Comparison of ENCODE assay signal across 14 cellular contexts in the genomic region with DNA sequence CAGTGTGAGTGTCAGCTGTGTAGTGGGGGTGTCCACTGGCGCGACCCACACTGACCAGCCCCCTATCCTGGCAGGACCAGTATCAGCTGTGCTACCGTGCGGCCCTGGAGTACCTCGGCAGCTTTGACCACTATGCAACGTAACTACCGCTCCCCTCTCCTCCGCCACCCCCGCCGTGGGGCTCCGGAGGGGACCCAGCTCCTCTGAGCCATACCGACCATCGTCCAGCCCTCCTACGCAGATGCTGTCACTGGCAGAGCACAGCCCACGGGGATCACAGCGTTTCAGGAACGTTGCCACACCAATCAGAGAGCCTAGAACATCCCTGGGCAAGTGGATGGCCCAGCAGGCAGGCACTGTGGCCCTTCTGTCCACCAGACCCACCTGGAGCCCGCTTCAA.
"Had no signal": no experiment of that assay in that cellular context is flagged by ENCODE, and none has a peak within 500 bp of the region (broad histone marks: within the 10 kb centered on the region; RNA-seq: fewer than 3 reads in every experiment).

No MANE protein-coding gene starts in this region.

- FAIRE-seq: endothelial cell of umbilical vein had no signal

- H3K27me3 ChIP-seq: colonic mucosa, gastrocnemius medialis, neutrophil had no signal

- DNase-seq: activated CD4-positive, alpha-beta T cell treated with anti-CD3 and anti-CD28 coated beads, Interleukin-2, amount 50 U/mL, for 1 hour; activated T-cell treated with anti-CD3 and anti-CD28 coated beads for 4 hours; colonic mucosa; effector CD4-positive, alpha-beta T cell; gastrocnemius medialis; islet precursor cell; left ventricle myocardium superior; naive B cell; stimulated activated CD4-positive, alpha-beta T cell treated with anti-CD3 and anti-CD28 coated beads, Interleukin-1b, Interleukin-23, amount 100 ng/mL, for 48 hours had no signal

- H3K9me3 ChIP-seq: colonic mucosa, gastrocnemius medialis, neutrophil had no signal

- H3K36me3 ChIP-seq: gastrocnemius medialis, neutrophil had no signal

- ATAC-seq: activated naive CD4-positive, alpha-beta T cell treated with anti-CD3 and anti-CD28 coated beads, Interleukin-2, amount 50 U/mL, for 72 hours; gastrocnemius medialis; left ventricle myocardium superior; right cardiac atrium; stimulated activated memory B cell treated with anti-CD40 and anti-IgM and Interleukin-4, amounts not matched to agents 10 μg/mL and 1 μg/mL and 100 μg/mL, for 72 hours had no signal

- H3K27ac ChIP-seq: colonic mucosa, gastrocnemius medialis, neutrophil had no signal

- H3K4me3 ChIP-seq: colonic mucosa, gastrocnemius medialis had no signal

- H3K4me1 ChIP-seq: colonic mucosa, gastrocnemius medialis had no signal
